ENCODE assay signal across 21 cellular contexts in genomic region chr11:69920500-69921428, GRCh38.
DNase-seq lines count a peak whose midpoint lies in the region; ATAC-seq and TF ChIP-seq lines count a peak whose summit lies in the region.
"Had no signal": no experiment of that assay in that cellular context is flagged by ENCODE, and none has a peak within 500 bp of the region (broad histone marks: within the 10 kb centered on the region; RNA-seq: fewer than 3 reads in every experiment).

No MANE protein-coding gene starts in this region.

- no peaks in the 10 kb centered on the region for H3K27me3 ChIP-seq in aorta (ENCODE audit: control insufficient read depth in 1 of 2, insufficient read depth in 2 of 2, low read length in 1 of 2)

- no peaks in the 10 kb centered on the region for H3K36me3 Mint-ChIP-seq in nephron progenitor cell (ENCODE audit: low read depth)
- H3K36me3 Mint-ChIP-seq in natural killer cell treated with Interleukin-12 subunit alpha and Interleukin-12 subunit beta and Interleukin-15 and Interleukin-18, amount 100 ng/mL, for 72 hours, result no peaks in the 10 kb centered on the region
- H3K36me3 Mint-ChIP-seq: CD4-positive, CD25-positive, alpha-beta regulatory T cell had no signal

- H3K27me3 Mint-ChIP-seq in nephron progenitor cell (ENCODE audit: low read depth, poor library complexity), result peaks cover 65% of the 10 kb centered on the region
- H3K27me3 Mint-ChIP-seq in natural killer cell treated with Interleukin-12 subunit alpha and Interleukin-12 subunit beta and Interleukin-15 and Interleukin-18, amount 100 ng/mL, for 72 hours, result peaks cover 18 to 27% of the 10 kb centered on the region in 2 donors

- ATAC-seq in Right ventricle myocardium superior (ENCODE audit: poor library complexity) (no peak), left ventricle myocardium superior (no peak), aorta (ENCODE audit: low FRiP score) (no peak)
- ATAC-seq in natural killer cell treated with Interleukin-12 subunit alpha and Interleukin-12 subunit beta and Interleukin-15 and Interleukin-18, amount 100 ng/mL, for 72 hours, result no peak
- ATAC-seq: gastroesophageal sphincter, SK-N-SH treated with all-trans-retinoic acid at 6 μM for 48 hours had no signal

- peaks cover 18% of the 10 kb centered on the region for H3K4me1 Mint-ChIP-seq in nephron progenitor cell
- peaks cover 0 to 5% of the 10 kb centered on the region in 2 donors for H3K4me1 Mint-ChIP-seq in natural killer cell treated with Interleukin-12 subunit alpha and Interleukin-12 subunit beta and Interleukin-15 and Interleukin-18, amount 100 ng/mL, for 72 hours (ENCODE audit: low read depth in 2 of 2)
- H3K4me1 Mint-ChIP-seq: central memory CD8-positive, alpha-beta T cell had no signal

- H3K9me3 Mint-ChIP-seq in nephron progenitor cell, result peaks cover 5% of the 10 kb centered on the region
- H3K9me3 Mint-ChIP-seq in natural killer cell treated with Interleukin-12 subunit alpha and Interleukin-12 subunit beta and Interleukin-15 and Interleukin-18, amount 100 ng/mL, for 72 hours, result no peaks in the 10 kb centered on the region
- H3K9me3 Mint-ChIP-seq: central memory CD8-positive, alpha-beta T cell had no signal

- WGBS in aorta, 2 donors, result 74 to 87% methylated on average over 18 of the region's 18 CpGs

- H3K4me1 ChIP-seq in aorta (ENCODE audit: control insufficient read depth in 1 of 2, insufficient read depth in 2 of 2, low read length in 2 of 2), result no peaks in the 10 kb centered on the region

- no peak for TF ChIP-seq CTCF in nephron progenitor cell (IDR thresholded peaks at IDR 0.05)

- no peak overlapping the region for H3K4me3 Mint-ChIP-seq in nephron progenitor cell
- no peak overlapping the region for H3K4me3 Mint-ChIP-seq in natural killer cell treated with Interleukin-12 subunit alpha and Interleukin-12 subunit beta and Interleukin-15 and Interleukin-18, amount 100 ng/mL, for 72 hours
- H3K4me3 Mint-ChIP-seq: CD4-positive, CD25-positive, alpha-beta regulatory T cell; central memory CD8-positive, alpha-beta T cell had no signal

- peak; percentile 39 for DNase-seq in Right ventricle myocardium superior
- DNase-seq in left ventricle myocardium superior, result no peak
- DNase-seq in ecto neural progenitor cell (ENCODE audit: low spot score), result peak; percentile 42
- DNase-seq in nephron progenitor cell, result peak; percentile 3
- peak; percentile 44 to 70 for DNase-seq in aorta
- DNase-seq in NOMO-1 treated with dmso at 0.1 percent for 144 hours (lab: John Stamatoyannopoulos, UW; ENCODE audit: unreplicated experiment), result no peak
- no peak for DNase-seq in natural killer cell treated with Interleukin-12 subunit alpha and Interleukin-12 subunit beta and Interleukin-15 and Interleukin-18, amount 100 ng/mL, for 72 hours (ENCODE audit: low spot score)
- DNase-seq: anterior cingulate cortex; CD4-positive, CD25-positive, alpha-beta regulatory T cell; DMS 273 treated with DMSO at 0.1 percent for 48 hours; effector CD4-positive, alpha-beta T cell; HCEC 1CT; NCI-H1048; NCI-H1930; NK-92 treated with Interleukin-12 subunit alpha and Interleukin-12 subunit beta, amount 100 ng/mL, for 24 hours; retina; stimulated activated CD4-positive, alpha-beta T cell treated with anti-CD3 and anti-CD28 coated beads, Interleukin-15, amount 100 ng/mL, for 24 hours; substantia nigra had no signal

- no peaks in the 10 kb centered on the region for H3K36me3 ChIP-seq in aorta (ENCODE audit: control insufficient read depth in 1 of 2, insufficient read depth in 2 of 2, low read length in 1 of 2)
- H3K36me3 ChIP-seq: gastroesophageal sphincter had no signal

- H3K9me3 ChIP-seq in aorta (ENCODE audit: control insufficient read depth, low read length), result no peaks in the 10 kb centered on the region

- H3K27ac ChIP-seq in aorta (ENCODE audit: low read depth in 1 of 2, low read length in 2 of 2), result no peak overlapping the region

- intact Hi-C loops in Right ventricle myocardium superior (cut with DNase I) (loop anchor here (10.0 kb wide), 1 partner anchor 154 kb away; the partner anchor contains the start of gene ANO1), left ventricle myocardium superior (cut with micrococcal nuclease) (no loop called here), aorta (cut with DNase I) (no loop called here)

- no peak overlapping the region for H3K27ac Mint-ChIP-seq in nephron progenitor cell
- no peak overlapping the region for H3K27ac Mint-ChIP-seq in natural killer cell treated with Interleukin-12 subunit alpha and Interleukin-12 subunit beta and Interleukin-15 and Interleukin-18, amount 100 ng/mL, for 72 hours
- H3K27ac Mint-ChIP-seq: CD4-positive, CD25-positive, alpha-beta regulatory T cell had no signal

- H3K4me3 ChIP-seq in aorta (ENCODE audit: low read length in 2 of 2), result no peak overlapping the region
- H3K4me3 ChIP-seq: gastroesophageal sphincter had no signal

Comparison
In these comparisons a context has a peak if more than half of its experiments do, and no peak if none do; other contexts are left out.
1. DNase-seq: peak in Right ventricle myocardium superior (single experiment), ecto neural progenitor cell (single experiment), nephron progenitor cell (single experiment) and aorta (2 of 2); none in left ventricle myocardium superior (single experiment), NOMO-1 treated with dmso at 0.1 percent for 144 hours (single experiment) and natural killer cell treated with Interleukin-12 subunit alpha and Interleukin-12 subunit beta and Interleukin-15 and Interleukin-18, amount 100 ng/mL, for 72 hours (single experiment).